In the genomic region with DNA sequence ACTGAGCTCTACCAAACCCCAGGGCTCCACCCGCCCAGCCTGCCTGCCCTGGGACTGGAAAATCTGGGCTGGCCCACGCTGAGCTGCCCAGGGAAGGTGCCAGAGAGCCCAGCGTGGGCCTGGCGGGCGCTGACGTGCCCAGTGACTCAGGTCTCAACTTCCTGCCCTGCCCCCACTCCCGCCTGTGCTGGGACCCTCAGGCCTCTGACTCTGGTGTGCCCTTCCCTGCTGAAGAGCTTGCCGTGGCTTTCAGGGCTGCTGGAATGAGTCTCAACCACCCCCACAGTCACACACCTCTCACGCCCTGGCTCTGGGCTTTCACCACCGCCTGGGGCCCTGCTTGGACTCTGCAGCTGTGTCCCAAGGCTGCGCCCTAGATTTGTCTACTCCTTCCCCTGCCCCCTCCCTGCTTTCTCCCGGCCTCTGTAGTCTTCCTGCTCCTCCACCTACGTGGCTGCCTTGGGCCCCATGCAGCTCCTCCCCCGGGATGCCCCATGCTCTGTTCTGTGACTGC, we compare ENCODE assay signal across 10 cellular contexts. TPM values are rescaled to one million over a fixed set of nuclear protein-coding genes. Genes with fewer than 3 reads are reported as not detected.
DNase-seq lines count a peak whose midpoint lies in the region; TF ChIP-seq lines count a peak whose summit lies in the region.
"Had no signal": no experiment of that assay in that cellular context is flagged by ENCODE, and none has a peak within 500 bp of the region (broad histone marks: within the 10 kb centered on the region; RNA-seq: fewer than 3 reads in every experiment).

No MANE protein-coding gene starts in this region.

- H3K27ac Mint-ChIP-seq in activated CD4-positive, alpha-beta T cell treated with anti-CD3 and anti-CD28 coated beads, Interleukin-2, amount 10 ng/mL, durations not matched to agents 7 days and 5 days, result no peak overlapping the region
- H3K27ac Mint-ChIP-seq in stimulated activated naive CD8-positive, alpha-beta T cell treated with anti-CD3 and anti-CD28 coated beads, Interleukin-15, Interleukin-2, amounts not matched to agents 100 ng/mL and 50 ng/mL, for 24 hours, result peak overlapping the region; percentile 82
- H3K27ac Mint-ChIP-seq: progenitor cell of endocrine pancreas had no signal

- POLR2A ChIA-PET in activated CD4-positive, alpha-beta T cell treated with anti-CD3 and anti-CD28 coated beads, Interleukin-2, amount 10 ng/mL, durations not matched to agents 7 days and 5 days (lab: Charles Lee), result no interaction called here

- peaks cover 4% of the 10 kb centered on the region for H3K36me3 Mint-ChIP-seq in activated CD4-positive, alpha-beta T cell treated with anti-CD3 and anti-CD28 coated beads, Interleukin-2, amount 10 ng/mL, durations not matched to agents 7 days and 5 days (ENCODE audit: low read depth)
- H3K36me3 Mint-ChIP-seq in stimulated activated naive CD8-positive, alpha-beta T cell treated with anti-CD3 and anti-CD28 coated beads, Interleukin-15, Interleukin-2, amounts not matched to agents 100 ng/mL and 50 ng/mL, for 24 hours (ENCODE audit: low read depth), result peaks cover 4% of the 10 kb centered on the region

- CTCF ChIA-PET in activated CD4-positive, alpha-beta T cell treated with anti-CD3 and anti-CD28 coated beads, Interleukin-2, amount 10 ng/mL, durations not matched to agents 7 days and 5 days (lab: Charles Lee), result interaction anchor here (0.6 to 0.9 kb wide), 2 partner anchors 24 to 29 kb away, joined by 3 read pairs; no protein-coding TSS in a partner anchor

- H3K9me3 ChIP-seq in HAP-1, result no peaks in the 10 kb centered on the region
- H3K9me3 ChIP-seq: transverse colon had no signal

- H3K27me3 ChIP-seq in HAP-1 (ENCODE audit: low read depth), result no peaks in the 10 kb centered on the region
- H3K27me3 ChIP-seq: transverse colon had no signal

- no peaks in the 10 kb centered on the region for H3K4me1 Mint-ChIP-seq in activated CD4-positive, alpha-beta T cell treated with anti-CD3 and anti-CD28 coated beads, Interleukin-2, amount 10 ng/mL, durations not matched to agents 7 days and 5 days
- H3K4me1 Mint-ChIP-seq in stimulated activated naive CD8-positive, alpha-beta T cell treated with anti-CD3 and anti-CD28 coated beads, Interleukin-15, Interleukin-2, amounts not matched to agents 100 ng/mL and 50 ng/mL, for 24 hours (ENCODE audit: low read depth), result peaks cover 13% of the 10 kb centered on the region

- H3K36me3 ChIP-seq in HAP-1 (replicated peaks), result peaks cover 16% of the 10 kb centered on the region
- H3K36me3 ChIP-seq: transverse colon had no signal

- DNase-seq in activated CD4-positive, alpha-beta T cell treated with anti-CD3 and anti-CD28 coated beads, Interleukin-2, amount 50 U/mL, for 48 hours, result peak; percentile 63 to 70
- no peak for DNase-seq in activated CD4-positive, alpha-beta T cell treated with anti-CD3 and anti-CD28 coated beads, Interleukin-2, amount 10 ng/mL, durations not matched to agents 7 days and 5 days
- peak; percentile 71 to 78 for DNase-seq in activated T-cell treated with anti-CD3 and anti-CD28 coated beads, Interleukin-2, amount 50 U/mL, for 48 hours
- DNase-seq in fibroblast of pulmonary artery (ENCODE audit: low read depth) (peak; percentile 53), HAP-1 (ENCODE audit: low spot score in 2 of 2) (no peak), ACHN (no peak), NCI-H69 (lab: John Stamatoyannopoulos, UW) (no peak)
- DNase-seq: transverse colon had no signal

- H3K4me3 ChIP-seq in fibroblast of pulmonary artery (replicated peaks; ENCODE audit: low read depth, low read length), result no peak overlapping the region
- no peak overlapping the region for H3K4me3 ChIP-seq in HAP-1
- H3K4me3 ChIP-seq: transverse colon had no signal

- no peaks in the 10 kb centered on the region for H3K27me3 Mint-ChIP-seq in activated CD4-positive, alpha-beta T cell treated with anti-CD3 and anti-CD28 coated beads, Interleukin-2, amount 10 ng/mL, durations not matched to agents 7 days and 5 days
- H3K27me3 Mint-ChIP-seq in stimulated activated naive CD8-positive, alpha-beta T cell treated with anti-CD3 and anti-CD28 coated beads, Interleukin-15, Interleukin-2, amounts not matched to agents 100 ng/mL and 50 ng/mL, for 24 hours, result no peaks in the 10 kb centered on the region
- H3K27me3 Mint-ChIP-seq: progenitor cell of endocrine pancreas had no signal

- H3K4me1 ChIP-seq in HAP-1, result no peaks in the 10 kb centered on the region
- H3K4me1 ChIP-seq: transverse colon had no signal

- in situ Hi-C loops in HAP-1 (cut with MboI; ENCODE audit: low sequenced_read_pairs) (no loop called here), ACHN (cut with HindIII; ENCODE audit: low pct_ligation_motif_present, low pct_unique_long_range_greater_than_20kb, low sequenced_read_pairs) (no loop called here)

- TF ChIP-seq CTCF in fibroblast of pulmonary artery (IDR thresholded peaks at IDR 0.05; ENCODE audit: low read length, missing control alignments), result no peak

- H3K4me3 Mint-ChIP-seq in activated CD4-positive, alpha-beta T cell treated with anti-CD3 and anti-CD28 coated beads, Interleukin-2, amount 10 ng/mL, durations not matched to agents 7 days and 5 days, result no peak overlapping the region
- no peak overlapping the region for H3K4me3 Mint-ChIP-seq in stimulated activated naive CD8-positive, alpha-beta T cell treated with anti-CD3 and anti-CD28 coated beads, Interleukin-15, Interleukin-2, amounts not matched to agents 100 ng/mL and 50 ng/mL, for 24 hours

- H3K9me3 Mint-ChIP-seq in activated CD4-positive, alpha-beta T cell treated with anti-CD3 and anti-CD28 coated beads, Interleukin-2, amount 10 ng/mL, durations not matched to agents 7 days and 5 days, result no peaks in the 10 kb centered on the region
- no peaks in the 10 kb centered on the region for H3K9me3 Mint-ChIP-seq in stimulated activated naive CD8-positive, alpha-beta T cell treated with anti-CD3 and anti-CD28 coated beads, Interleukin-15, Interleukin-2, amounts not matched to agents 100 ng/mL and 50 ng/mL, for 24 hours

RNA-seq across cellular contexts. Expression of gene LLGL1, which starts 10.4 kb away (rescaled TPM):
- 10 to 100 TPM; 24.7 to 24.9 TPM for total RNA-seq in activated CD4-positive, alpha-beta T cell treated with anti-CD3 and anti-CD28 coated beads, Interleukin-2, amount 10 ng/mL, durations not matched to agents 7 days and 5 days

RNA-seq across cellular contexts. Expression of gene FLII, which starts 22.7 kb away (rescaled TPM):
- total RNA-seq in activated CD4-positive, alpha-beta T cell treated with anti-CD3 and anti-CD28 coated beads, Interleukin-2, amount 10 ng/mL, durations not matched to agents 7 days and 5 days, result 100 to 1,000 TPM; 323 to 328 TPM

RNA-seq across cellular contexts. Expression of gene MIEF2, which starts 24.7 kb away (rescaled TPM):
- total RNA-seq in activated CD4-positive, alpha-beta T cell treated with anti-CD3 and anti-CD28 coated beads, Interleukin-2, amount 10 ng/mL, durations not matched to agents 7 days and 5 days, result 1 to 10 TPM; 6.8 to 8.5 TPM

RNA-seq across cellular contexts. Expression of gene ALKBH5, which starts 52.2 kb away (rescaled TPM):
- total RNA-seq in activated CD4-positive, alpha-beta T cell treated with anti-CD3 and anti-CD28 coated beads, Interleukin-2, amount 10 ng/mL, durations not matched to agents 7 days and 5 days, result 100 to 1,000 TPM in 1 of 2 experiments, 10 to 100 TPM in 1; 98.2 to 102 TPM

Comparison
In these comparisons a context has a peak if more than half of its experiments do, and no peak if none do; other contexts are left out.
1. DNase-seq: peak in activated CD4-positive, alpha-beta T cell treated with anti-CD3 and anti-CD28 coated beads, Interleukin-2, amount 50 U/mL, for 48 hours (2 of 2), activated T-cell treated with anti-CD3 and anti-CD28 coated beads, Interleukin-2, amount 50 U/mL, for 48 hours (2 of 2) and fibroblast of pulmonary artery (single experiment); none in activated CD4-positive, alpha-beta T cell treated with anti-CD3 and anti-CD28 coated beads, Interleukin-2, amount 10 ng/mL, durations not matched to agents 7 days and 5 days (single experiment), HAP-1 (0 of 2), ACHN (single experiment) and NCI-H69 (single experiment).